In the genomic region with DNA sequence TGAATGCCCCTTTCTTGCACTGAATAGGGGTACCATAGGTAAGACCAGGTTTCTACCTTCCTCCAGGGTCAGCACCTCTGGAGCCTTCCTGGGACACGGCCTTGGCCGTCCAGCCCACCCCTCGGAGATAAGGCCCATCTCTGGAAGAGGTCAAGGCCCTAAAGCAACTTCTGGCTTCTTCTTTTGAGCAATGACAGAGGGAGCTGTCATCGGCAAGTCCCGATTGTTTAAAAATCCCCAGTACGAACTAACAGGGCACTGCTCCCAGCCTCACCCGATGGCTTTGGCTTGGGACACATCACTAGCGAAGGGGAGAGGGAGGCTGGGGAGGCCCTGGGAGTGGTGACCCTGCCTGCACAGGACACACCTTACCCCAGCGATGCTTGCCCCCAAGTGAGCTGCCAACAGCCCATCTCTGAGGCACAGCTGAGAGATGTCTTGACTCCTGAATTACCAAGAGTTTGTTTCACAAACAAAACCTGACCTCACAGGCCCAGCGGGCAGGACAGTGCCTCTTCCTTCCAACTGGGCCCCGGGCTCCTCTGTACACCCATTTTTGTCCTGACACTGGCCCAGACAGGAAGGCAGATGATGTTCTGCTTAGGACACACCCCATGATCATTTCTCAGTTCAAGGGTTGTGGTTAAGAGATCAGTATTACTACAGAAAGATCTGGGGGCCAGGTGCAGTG, we compare ENCODE assay signal across 9 cellular contexts. TPM values are rescaled to one million over a fixed set of nuclear protein-coding genes. Genes with fewer than 3 reads are reported as not detected.
DNase-seq lines count a peak whose midpoint lies in the region; ATAC-seq and TF ChIP-seq lines count a peak whose summit lies in the region.
"Had no signal": no experiment of that assay in that cellular context is flagged by ENCODE, and none has a peak within 500 bp of the region (broad histone marks: within the 10 kb centered on the region; RNA-seq: fewer than 3 reads in every experiment).

No MANE protein-coding gene starts in this region.

- H3K4me3 ChIP-seq in SJSA1: no peak overlapping the region
- H3K4me3 ChIP-seq in right cardiac atrium (ENCODE audit: low read length): no peak overlapping the region
- H3K4me3 ChIP-seq in testis: no peak overlapping the region
- no peak overlapping the region for H3K4me3 ChIP-seq in MG63

- H3K9me3 ChIP-seq in SJSA1 (replicated peaks) (no peaks in the 10 kb centered on the region), right cardiac atrium (ENCODE audit: control insufficient read depth, low read length) (no peaks in the 10 kb centered on the region), testis (no peaks in the 10 kb centered on the region), MG63 (no peaks in the 10 kb centered on the region)

- H3K27me3 ChIP-seq in SJSA1 (replicated peaks) (no peaks in the 10 kb centered on the region), right cardiac atrium (ENCODE audit: control insufficient read depth, insufficient read depth) (no peaks in the 10 kb centered on the region), testis (no peaks in the 10 kb centered on the region), MG63 (no peaks in the 10 kb centered on the region)

- H3K36me3 ChIP-seq in SJSA1 (peaks cover 71% of the 10 kb centered on the region), testis (ENCODE audit: low read depth, missing control alignments) (no peaks in the 10 kb centered on the region), MG63 (peaks cover 59% of the 10 kb centered on the region)

- H3K27me3 Mint-ChIP-seq in activated CD4-positive, alpha-beta T cell treated with anti-CD3 and anti-CD28 coated beads for 36 hours: no peaks in the 10 kb centered on the region

- H3K36me3 Mint-ChIP-seq in activated CD4-positive, alpha-beta T cell treated with anti-CD3 and anti-CD28 coated beads for 36 hours (ENCODE audit: low read depth): peaks cover 46% of the 10 kb centered on the region

- peaks cover 57% of the 10 kb centered on the region for H3K4me1 Mint-ChIP-seq in activated CD4-positive, alpha-beta T cell treated with anti-CD3 and anti-CD28 coated beads for 36 hours

- no peak for TF ChIP-seq POLR2A in testis (IDR thresholded peaks at IDR 0.05)

- H3K4me1 ChIP-seq in SJSA1 (replicated peaks) (peaks cover 35% of the 10 kb centered on the region), right cardiac atrium (ENCODE audit: control insufficient read depth, insufficient read depth, low read length) (peaks cover 3% of the 10 kb centered on the region), testis (peaks cover 55% of the 10 kb centered on the region)

- peak; percentile 44 for ATAC-seq in activated CD4-positive, alpha-beta T cell treated with anti-CD3 and anti-CD28 coated beads for 36 hours
- ATAC-seq in right cardiac atrium: no peak
- no peak for ATAC-seq in esophagus mucosa

- peak overlapping the region; percentile 41 for H3K27ac ChIP-seq in SJSA1
- peak overlapping the region; percentile 51 for H3K27ac ChIP-seq in right cardiac atrium (ENCODE audit: low read length)
- peak overlapping the region; percentile 69 to 80 for H3K27ac ChIP-seq in testis

- H3K9me3 Mint-ChIP-seq in activated CD4-positive, alpha-beta T cell treated with anti-CD3 and anti-CD28 coated beads for 36 hours (ENCODE audit: low read depth): no peaks in the 10 kb centered on the region

- intact Hi-C loops in activated CD4-positive, alpha-beta T cell treated with anti-CD3 and anti-CD28 coated beads for 36 hours (cut with DNase I, micrococcal nuclease): no loop called here
- intact Hi-C loops in right cardiac atrium (cut with DNase I) (loop anchor here in 2 of 4 donors (5.0 to 10.0 kb wide), 3 partner anchors 41 to 61 kb away; partner anchors contain the start of gene TMC8 (in 1 of the 2)), testis (cut with DNase I; ENCODE audit: low total_unique reads) (no loop called here)

- CTCF ChIA-PET in activated CD4-positive, alpha-beta T cell treated with anti-CD3 and anti-CD28 coated beads for 36 hours (lab: Charles Lee): interaction anchor here (1.4 kb wide), 1 partner anchor 60 kb away, joined by 3 read pairs; no protein-coding TSS in a partner anchor

- DNase-seq in activated CD4-positive, alpha-beta T cell treated with anti-CD3 and anti-CD28 coated beads for 36 hours: peak; percentile 36
- no peak for DNase-seq in activated CD4-positive, alpha-beta T cell treated with anti-CD3 and anti-CD28 coated beads, Interleukin-2, amount 50 U/mL, for 1 hour
- DNase-seq in SJSA1 (ENCODE audit: low read depth in 1 of 2, low spot score in 2 of 2) (no peak), right cardiac atrium (no peak), testis (no peak), MG63 (no peak), KG1 (lab: John Stamatoyannopoulos, UW) (no peak)

- no peak overlapping the region for H3K4me3 Mint-ChIP-seq in activated CD4-positive, alpha-beta T cell treated with anti-CD3 and anti-CD28 coated beads for 36 hours

- no peak for TF ChIP-seq CTCF in testis (IDR thresholded peaks at IDR 0.05)

- POLR2A ChIA-PET in activated CD4-positive, alpha-beta T cell treated with anti-CD3 and anti-CD28 coated beads for 36 hours (lab: Charles Lee): no interaction called here

- H3K27ac Mint-ChIP-seq in activated CD4-positive, alpha-beta T cell treated with anti-CD3 and anti-CD28 coated beads for 36 hours: peak overlapping the region; percentile 81

- 37% methylated on average over 11 of the region's 11 CpGs for WGBS in right cardiac atrium
- WGBS in testis, 2 donors: 52 to 58% methylated on average over 8 to 11 of the region's 11 CpGs

RNA-seq across cellular contexts. Expression of gene SYNGR2, which starts 4.8 kb away (rescaled TPM):
- total RNA-seq in activated CD4-positive, alpha-beta T cell treated with anti-CD3 and anti-CD28 coated beads for 36 hours: 10 to 100 TPM; 79.1 to 89.2 TPM
- total RNA-seq in SJSA1 (2014; rRNA removed; shearing (Covaris generic)): 23.7 and 25.3 TPM in 2 replicates
- total RNA-seq in right cardiac atrium (10 to 100 TPM; 81.9 to 92.2 (median 83.9) TPM), testis (10 to 100 TPM; 68.7 to 70.6 TPM), esophagus mucosa (73.0 TPM)
- polyA plus RNA-seq in right cardiac atrium (85.8 TPM), testis (ENCODE audit: insufficient read depth, low read depth, low replicate concordance) (63.7 TPM)
- total RNA-seq in MG63 (2014; rRNA removed; shearing (Covaris generic); ENCODE audit: low replicate concordance): 41.3 and 73.2 TPM in 2 replicates

RNA-seq across cellular contexts. Expression of gene TK1, which starts 13.7 kb away (rescaled TPM):
- total RNA-seq in activated CD4-positive, alpha-beta T cell treated with anti-CD3 and anti-CD28 coated beads for 36 hours: 100 to 1,000 TPM; 157 to 195 TPM
- total RNA-seq in SJSA1 (2014; rRNA removed; shearing (Covaris generic)): 305 and 456 TPM in 2 replicates
- total RNA-seq in right cardiac atrium (1 to 10 TPM in 2 of 4 donors, under 1 TPM in 2; 0.51 to 5.2 (median 1.9) TPM), testis (1 to 10 TPM; 3.9 to 4.8 TPM), esophagus mucosa (33.3 TPM)
- polyA plus RNA-seq in right cardiac atrium (1.2 TPM), testis (ENCODE audit: insufficient read depth, low read depth, low replicate concordance) (5.7 TPM)
- 147 and 288 TPM in 2 replicates for total RNA-seq in MG63 (2014; rRNA removed; shearing (Covaris generic); ENCODE audit: low replicate concordance)

RNA-seq across cellular contexts. Expression of gene AFMID, which starts 14.0 kb away (rescaled TPM):
- 10 to 100 TPM; 26.3 to 26.7 TPM for total RNA-seq in activated CD4-positive, alpha-beta T cell treated with anti-CD3 and anti-CD28 coated beads for 36 hours
- 16.5 and 27.7 TPM in 2 replicates for total RNA-seq in SJSA1 (2014; rRNA removed; shearing (Covaris generic))
- total RNA-seq in right cardiac atrium: 10 to 100 TPM; 17.5 to 53.3 (median 37.2) TPM
- 30.6 TPM for polyA plus RNA-seq in right cardiac atrium
- 10 to 100 TPM; 59.4 to 82.2 TPM for total RNA-seq in testis
- 36.1 TPM for polyA plus RNA-seq in testis (ENCODE audit: insufficient read depth, low read depth, low replicate concordance)
- total RNA-seq in MG63 (2014; rRNA removed; shearing (Covaris generic); ENCODE audit: low replicate concordance): 49.6 and 74.8 TPM in 2 replicates
- 19.2 TPM for total RNA-seq in esophagus mucosa

RNA-seq across cellular contexts. Expression of gene C17orf99, which starts 27.0 kb away (rescaled TPM):
- not detected for total RNA-seq in activated CD4-positive, alpha-beta T cell treated with anti-CD3 and anti-CD28 coated beads for 36 hours
- total RNA-seq in SJSA1 (2014; rRNA removed; shearing (Covaris generic)): not detected in 2 replicates
- total RNA-seq in right cardiac atrium (not detected), testis (1 to 10 TPM; 1.1 to 1.3 TPM), esophagus mucosa (0.44 TPM)
- polyA plus RNA-seq in right cardiac atrium (not detected), testis (ENCODE audit: insufficient read depth, low read depth, low replicate concordance) (not detected)
- not detected in 2 replicates for total RNA-seq in MG63 (2014; rRNA removed; shearing (Covaris generic); ENCODE audit: low replicate concordance)
- total RNA-seq: A673 had no signal

RNA-seq across cellular contexts. Expression of gene BIRC5, which starts 40.9 kb away (rescaled TPM):
- 100 to 1,000 TPM; 100 to 107 TPM for total RNA-seq in activated CD4-positive, alpha-beta T cell treated with anti-CD3 and anti-CD28 coated beads for 36 hours
- 301 and 370 TPM in 2 replicates for total RNA-seq in SJSA1 (2014; rRNA removed; shearing (Covaris generic))
- 1 to 10 TPM in 2 of 4 donors, under 1 TPM in 1, not detected in 1; 0.17 to 1.3 (median 1.1) TPM for total RNA-seq in right cardiac atrium
- polyA plus RNA-seq in right cardiac atrium: 0.29 TPM
- 10 to 100 TPM; 12.4 to 28.1 TPM for total RNA-seq in testis
- polyA plus RNA-seq in testis (ENCODE audit: insufficient read depth, low read depth, low replicate concordance): 58.5 TPM
- total RNA-seq in MG63 (2014; rRNA removed; shearing (Covaris generic); ENCODE audit: low replicate concordance): 188 and 218 TPM in 2 replicates
- 28.5 TPM for total RNA-seq in esophagus mucosa
